ENCODE assay signal across 20 cellular contexts in the genomic region with DNA sequence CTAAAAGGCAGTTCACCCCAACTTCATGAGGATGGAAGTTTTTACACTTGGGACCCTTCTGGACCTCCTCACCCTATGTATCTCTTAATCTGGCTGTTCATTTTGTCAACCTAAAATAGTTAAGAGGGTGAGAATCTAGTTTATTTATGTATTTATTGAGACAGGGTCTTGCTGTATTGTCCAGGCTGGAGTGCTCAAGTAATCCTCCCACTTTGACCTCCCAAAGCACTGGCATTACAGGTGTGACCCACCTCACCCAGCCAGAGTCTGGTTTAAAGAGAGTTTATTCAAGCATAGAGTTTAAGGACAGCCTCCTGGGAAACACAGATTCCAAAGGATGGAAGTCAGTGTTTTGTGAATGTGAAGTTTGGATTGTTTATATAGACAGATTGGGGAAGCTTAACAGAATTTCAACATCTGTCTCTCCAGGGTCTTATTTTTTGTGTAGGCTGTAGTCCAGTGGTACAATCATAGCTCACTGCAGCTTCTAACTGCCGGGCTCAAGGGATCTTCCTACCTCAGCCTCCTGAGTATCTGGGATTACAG. TPM values are rescaled to one million over a fixed set of nuclear protein-coding genes. Genes with fewer than 3 reads are reported as not detected.
DNase-seq lines count a peak whose midpoint lies in the region; ATAC-seq and TF ChIP-seq lines count a peak whose summit lies in the region.
"Had no signal": no experiment of that assay in that cellular context is flagged by ENCODE, and none has a peak within 500 bp of the region (broad histone marks: within the 10 kb centered on the region; RNA-seq: fewer than 3 reads in every experiment).

No MANE protein-coding gene starts in this region.

- CTCF ChIA-PET in AG04450 (lab: Charles Lee), result interaction anchor here (1.1 kb wide), 1 partner anchor 36 kb away, joined by 4 read pairs; no protein-coding TSS in a partner anchor

- no peak overlapping the region for H3K9ac ChIP-seq in endodermal cell (ENCODE audit: extremely low read depth, low read length, poor library complexity, severe bottlenecking)

- ATAC-seq in GM18861 (IDR thresholded peaks at IDR 0.05; ENCODE audit: unreplicated experiment), result no peak
- ATAC-seq: PC-3 had no signal

- H3K4me3 ChIP-seq in AG04450 (ENCODE audit: low read depth, low read length) (no peak overlapping the region), endodermal cell (ENCODE audit: low read length) (no peak overlapping the region), foreskin fibroblast (ENCODE audit: low read depth in 1 of 2, low read length in 2 of 2) (no peak overlapping the region)

- H3K27ac ChIP-seq in AG04450 (ENCODE audit: low read depth, low read length), result peak overlapping the region; percentile 58
- H3K27ac ChIP-seq in endodermal cell (ENCODE audit: low read depth, low read length), result no peak overlapping the region

- H3K27ac Mint-ChIP-seq in endodermal cell (no peak overlapping the region), osteocyte (ENCODE audit: unreplicated experiment) (peak overlapping the region; percentile 24)
- H3K27ac Mint-ChIP-seq: CD4-positive, alpha-beta memory T cell; HFFc6 had no signal

- DNase-seq in AG04450 (ENCODE audit: low read depth, low spot score) (peak; percentile 50), endodermal cell (peak; percentile 5), foreskin fibroblast (peak; percentile 27 to 64), osteocyte (ENCODE audit: extremely low spot score, unreplicated experiment) (no peak), NCI-H187 (lab: John Stamatoyannopoulos, UW) (no peak), UCSD-AML1 (lab: John Stamatoyannopoulos, UW; ENCODE audit: unreplicated experiment) (no peak), GM03348 (ENCODE audit: low spot score) (no peak)
- DNase-seq: CD4-positive, alpha-beta memory T cell; DMS53; EL; HFFc6; Karpas-422; NCI-H1436; NCI-H2029 treated with DMSO at 0.1 percent for 48 hours; NCI-H2171; NCI-H526; PC-3; RPMI8226; SHP77 treated with DMSO at 0.1 percent for 48 hours had no signal

- POLR2A ChIA-PET in AG04450 (lab: Yijun Ruan, JAX), result interaction anchor here (0.8 to 3.3 kb wide), 2 partner anchors 8 to 40 kb away, joined by 3 to 20 read pairs; a partner anchor contains a TSS

- H3K36me3 Mint-ChIP-seq in endodermal cell (ENCODE audit: low read depth), result peaks cover 13% of the 10 kb centered on the region
- H3K36me3 Mint-ChIP-seq in osteocyte (ENCODE audit: unreplicated experiment), result no peaks in the 10 kb centered on the region
- H3K36me3 Mint-ChIP-seq: CD4-positive, alpha-beta memory T cell had no signal

- H3K4me1 ChIP-seq in endodermal cell (ENCODE audit: control insufficient read depth, insufficient read depth, low read length), result no peaks in the 10 kb centered on the region

- H3K27me3 ChIP-seq in AG04450 (ENCODE audit: control insufficient read depth, insufficient read depth, low read length) (no peaks in the 10 kb centered on the region), endodermal cell (ENCODE audit: control insufficient read depth, insufficient read depth, low read length, poor library complexity, severe bottlenecking) (no peaks in the 10 kb centered on the region)

- H3K4me1 Mint-ChIP-seq in endodermal cell (no peaks in the 10 kb centered on the region), osteocyte (ENCODE audit: unreplicated experiment) (peaks cover 10% of the 10 kb centered on the region)

- 79 to 100% methylated on average over 1 of the region's 1 CpG for WGBS in endodermal cell (ENCODE audit: insufficient coverage in 1 of 2, insufficient read length in 1 of 2), 2 experiments

- H3K27me3 Mint-ChIP-seq in endodermal cell (ENCODE audit: insufficient read depth) (no peaks in the 10 kb centered on the region), osteocyte (ENCODE audit: unreplicated experiment) (no peaks in the 10 kb centered on the region)

- H3K9me3 Mint-ChIP-seq in endodermal cell (peaks cover 5% of the 10 kb centered on the region), osteocyte (ENCODE audit: unreplicated experiment) (no peaks in the 10 kb centered on the region)
- H3K9me3 Mint-ChIP-seq: CD4-positive, alpha-beta memory T cell; HFFc6 had no signal

- no peaks in the 10 kb centered on the region for H3K36me3 ChIP-seq in endodermal cell (ENCODE audit: control insufficient read depth, insufficient read depth, low read length)

- no peak overlapping the region for H3K4me3 Mint-ChIP-seq in endodermal cell
- no peak overlapping the region for H3K4me3 Mint-ChIP-seq in osteocyte (ENCODE audit: unreplicated experiment)
- H3K4me3 Mint-ChIP-seq: CD4-positive, alpha-beta memory T cell; HFFc6 had no signal

- TF ChIP-seq CTCF in AG04450 (IDR thresholded peaks at IDR 0.05; ENCODE audit: low read depth, low read length) (no peak), endodermal cell (conservative IDR thresholded peaks at IDR 0.05) (no peak), foreskin fibroblast (IDR thresholded peaks at IDR 0.05; ENCODE audit: low read depth, low read length) (no peak), osteocyte (IDR thresholded peaks at IDR 0.05) (no peak)

- H3K9me3 ChIP-seq in AG04450 (ENCODE audit: control insufficient read depth, insufficient read depth, low read length), result no peaks in the 10 kb centered on the region
- no peaks in the 10 kb centered on the region for H3K9me3 ChIP-seq in endodermal cell (ENCODE audit: control insufficient read depth, low read length)

RNA-seq across cellular contexts. Expression of a gene that starts 8.0 kb away (rescaled TPM):
- polyA plus RNA-seq in AG04450 (2011; rRNA removed), result 37.0 and 55.1 TPM in 2 replicates
- polyA minus RNA-seq in AG04450 (2011; rRNA and poly(A)+ RNA removed), result 80.7 and 99.0 TPM in 2 replicates
- total RNA-seq in endodermal cell, result 10 to 100 TPM; 25.3 to 28.1 TPM
- polyA plus RNA-seq in endodermal cell (2013, experiment 1 of 2), result 25.0 TPM
- 28.0 TPM for polyA plus RNA-seq in endodermal cell (2013, experiment 2 of 2)
- 51.7 and 65.0 TPM in 2 replicates for total RNA-seq in osteocyte

Comparison
In these comparisons a context has a peak if more than half of its experiments do, and no peak if none do; other contexts are left out.
1. DNase-seq: peak in AG04450 (single experiment), endodermal cell (single experiment) and foreskin fibroblast (2 of 2); none in osteocyte (single experiment), NCI-H187 (0 of 2), UCSD-AML1 (single experiment) and GM03348 (single experiment).